1 cellular context compared by ENCODE assay signal in the genomic region with DNA sequence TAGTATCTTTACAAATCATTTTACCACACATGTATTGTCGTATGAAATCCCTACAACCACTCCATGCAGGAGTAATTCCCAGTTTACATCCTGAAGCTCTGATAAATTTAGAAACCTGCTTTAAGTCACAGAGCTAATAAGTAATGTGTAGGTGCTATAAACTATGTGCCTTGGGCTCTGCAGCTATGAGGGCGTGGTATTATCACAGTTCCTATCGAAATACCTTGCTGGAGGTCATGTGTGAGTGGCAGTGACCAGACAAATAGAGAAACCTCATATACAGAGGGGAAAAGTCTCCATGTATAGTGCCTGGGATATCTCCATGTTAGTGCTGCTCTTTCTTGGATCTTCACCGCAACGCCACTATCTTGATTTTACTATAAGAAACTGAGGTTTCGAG.
TF ChIP-seq lines count a peak whose summit lies in the region.

No MANE protein-coding gene starts in this region.

TF ChIP-seq in H1, 55 proteins besides CTCF, POLR2A, EP300 and RAD21:
- TF ChIP-seq, protein P1, sequence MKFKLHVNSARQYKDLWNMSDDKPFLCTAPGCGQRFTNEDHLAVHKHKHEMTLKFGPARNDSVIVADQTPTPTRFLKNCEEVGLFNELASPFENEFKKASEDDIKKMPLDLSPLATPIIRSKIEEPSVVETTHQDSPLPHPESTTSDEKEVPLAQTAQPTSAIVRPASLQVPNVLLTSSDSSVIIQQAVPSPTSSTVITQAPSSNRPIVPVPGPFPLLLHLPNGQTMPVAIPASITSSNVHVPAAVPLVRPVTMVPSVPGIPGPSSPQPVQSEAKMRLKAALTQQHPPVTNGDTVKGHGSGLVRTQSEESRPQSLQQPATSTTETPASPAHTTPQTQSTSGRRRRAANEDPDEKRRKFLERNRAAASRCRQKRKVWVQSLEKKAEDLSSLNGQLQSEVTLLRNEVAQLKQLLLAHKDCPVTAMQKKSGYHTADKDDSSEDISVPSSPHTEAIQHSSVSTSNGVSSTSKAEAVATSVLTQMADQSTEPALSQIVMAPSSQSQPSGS (IDR thresholded peaks at IDR 0.05; ENCODE audit: low read length): no peak
- TF ChIP-seq JUN (IDR thresholded peaks at IDR 0.05; ENCODE audit: low read depth, low read length): no peak
- TF ChIP-seq CHD1 (IDR thresholded peaks at IDR 0.05; ENCODE audit: low read depth, low read length): no peak
- TF ChIP-seq SIX5 (IDR thresholded peaks at IDR 0.05; ENCODE audit: low read depth, low read length): no peak
- no peak for TF ChIP-seq NANOG (IDR thresholded peaks at IDR 0.05; ENCODE audit: insufficient read depth, low read depth, low read length, poor library complexity, severe bottlenecking)
- no peak for TF ChIP-seq TAF7 (optimal IDR thresholded peaks at IDR 0.05; ENCODE audit: borderline replicate concordance, low read depth, low read length)
- no peak for TF ChIP-seq SP1 (IDR thresholded peaks at IDR 0.05; ENCODE audit: low read depth, low read length)
- no peak for TF ChIP-seq BCL11A (IDR thresholded peaks at IDR 0.05; ENCODE audit: low read depth in 2 of 2, low read length in 2 of 2)
- TF ChIP-seq EGR1 (IDR thresholded peaks at IDR 0.05; ENCODE audit: borderline replicate concordance, low read depth, low read length): no peak
- no peak for TF ChIP-seq POU5F1 (IDR thresholded peaks at IDR 0.05; ENCODE audit: low read depth, low read length)
- no peak for TF ChIP-seq CBX8 (IDR thresholded peaks at IDR 0.05; ENCODE audit: borderline replicate concordance, low read depth, low read length)
- TF ChIP-seq RXRA (IDR thresholded peaks at IDR 0.05; ENCODE audit: insufficient read depth, low read depth, low read length): no peak
- TF ChIP-seq SP4 (IDR thresholded peaks at IDR 0.05; ENCODE audit: low read length): no peak
- TF ChIP-seq NRF1 (IDR thresholded peaks at IDR 0.05; ENCODE audit: low read depth, low read length): no peak
- no peak for TF ChIP-seq BACH1 (IDR thresholded peaks at IDR 0.05; ENCODE audit: low read length)
- no peak for TF ChIP-seq CEBPB (IDR thresholded peaks at IDR 0.05; ENCODE audit: low read depth, low read length)
- no peak for TF ChIP-seq EZH2 (IDR thresholded peaks at IDR 0.05; ENCODE audit: low read depth, low read length, severe bottlenecking)
- no peak for TF ChIP-seq HDAC6 (IDR thresholded peaks at IDR 0.05; ENCODE audit: low read depth, low read length)
- TF ChIP-seq, protein P2, sequence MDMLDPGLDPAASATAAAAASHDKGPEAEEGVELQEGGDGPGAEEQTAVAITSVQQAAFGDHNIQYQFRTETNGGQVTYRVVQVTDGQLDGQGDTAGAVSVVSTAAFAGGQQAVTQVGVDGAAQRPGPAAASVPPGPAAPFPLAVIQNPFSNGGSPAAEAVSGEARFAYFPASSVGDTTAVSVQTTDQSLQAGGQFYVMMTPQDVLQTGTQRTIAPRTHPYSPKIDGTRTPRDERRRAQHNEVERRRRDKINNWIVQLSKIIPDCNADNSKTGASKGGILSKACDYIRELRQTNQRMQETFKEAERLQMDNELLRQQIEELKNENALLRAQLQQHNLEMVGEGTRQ (IDR thresholded peaks at IDR 0.05; ENCODE audit: low read length): no peak
- no peak for TF ChIP-seq SAP30 (IDR thresholded peaks at IDR 0.05; ENCODE audit: insufficient read depth, insufficient replicate concordance, low read length)
